ENCODE assay signal across 8 cellular contexts in genomic region chr1:1000357-1001056, GRCh38. TPM values are rescaled to one million over a fixed set of nuclear protein-coding genes. Genes with fewer than 3 reads are reported as not detected.
DNase-seq lines count a peak whose midpoint lies in the region; ATAC-seq and TF ChIP-seq lines count a peak whose summit lies in the region.

No MANE protein-coding gene starts in this region.

- POLR2A ChIA-PET in CD4-positive, alpha-beta memory T cell (lab: Charles Lee; ENCODE audit: partially characterized antibody): interaction anchor here (2.1 kb wide), 1 partner anchor 18 kb away, joined by 8 read pairs; no protein-coding TSS in a partner anchor

- 0 to 3% methylated on average over 4 to 8 of the region's 75 CpGs for WGBS in upper lobe of left lung, 2 donors

- no peak for TF ChIP-seq CTCF in omental fat pad (IDR thresholded peaks at IDR 0.05)
- TF ChIP-seq CTCF in upper lobe of left lung (IDR thresholded peaks at IDR 0.05): peak in 2 of 6 experiments; percentile 44 to 46

- H3K36me3 ChIP-seq in CD4-positive, alpha-beta memory T cell (ENCODE audit: insufficient read depth, low read length): no peaks in the 10 kb centered on the region
- no peaks in the 10 kb centered on the region for H3K36me3 ChIP-seq in upper lobe of left lung

- no peaks in the 10 kb centered on the region for H3K36me3 Mint-ChIP-seq in CD4-positive, alpha-beta memory T cell
- H3K36me3 Mint-ChIP-seq in activated naive CD4-positive, alpha-beta T cell treated with anti-CD3 and anti-CD28 coated beads, Interleukin-2, amount 10 ng/mL, durations not matched to agents 7 days and 5 days: no peaks in the 10 kb centered on the region

- peak in 2 of 4 donors; percentile 13 to 88 for TF ChIP-seq EP300 in upper lobe of left lung (IDR thresholded peaks at IDR 0.05)

- peaks cover 46% of the 10 kb centered on the region for H3K27me3 ChIP-seq in CD4-positive, alpha-beta memory T cell (ENCODE audit: insufficient read depth, low read length)
- peaks cover 0 to 41% (median 18%) of the 10 kb centered on the region in 4 donors for H3K27me3 ChIP-seq in upper lobe of left lung

- H3K4me3 Mint-ChIP-seq in CD4-positive, alpha-beta memory T cell: peak overlapping the region; percentile 64 to 91 (median 76)
- H3K4me3 Mint-ChIP-seq in activated naive CD4-positive, alpha-beta T cell treated with anti-CD3 and anti-CD28 coated beads, Interleukin-2, amount 10 ng/mL, durations not matched to agents 7 days and 5 days: peak overlapping the region; percentile 51

- peak overlapping the region; percentile 85 to 94 (median 89) for H3K27ac Mint-ChIP-seq in CD4-positive, alpha-beta memory T cell
- H3K27ac Mint-ChIP-seq in activated naive CD4-positive, alpha-beta T cell treated with anti-CD3 and anti-CD28 coated beads, Interleukin-2, amount 10 ng/mL, durations not matched to agents 7 days and 5 days: peak overlapping the region; percentile 45

- peaks cover 11 to 22% (median 13%) of the 10 kb centered on the region in 4 donors for H3K4me1 Mint-ChIP-seq in CD4-positive, alpha-beta memory T cell
- H3K4me1 Mint-ChIP-seq in activated naive CD4-positive, alpha-beta T cell treated with anti-CD3 and anti-CD28 coated beads, Interleukin-2, amount 10 ng/mL, durations not matched to agents 7 days and 5 days: peaks cover 21% of the 10 kb centered on the region

- ATAC-seq in omental fat pad (ENCODE audit: low FRiP score) (peak; percentile 70), upper lobe of left lung (ENCODE audit: low FRiP score in 2 of 2) (peak; percentile 64 to 71), HG03378 (IDR thresholded peaks at IDR 0.05; ENCODE audit: unreplicated experiment) (no peak)

- peak overlapping the region; percentile 3 to 44 for H3K4me3 ChIP-seq in CD4-positive, alpha-beta memory T cell (ENCODE audit: low read length in 2 of 2)
- H3K4me3 ChIP-seq in upper lobe of left lung: peak overlapping the region; percentile 29 to 72 (median 64)

- peaks cover 23 to 29% of the 10 kb centered on the region in 2 donors for H3K27me3 Mint-ChIP-seq in CD4-positive, alpha-beta memory T cell
- H3K27me3 Mint-ChIP-seq in activated naive CD4-positive, alpha-beta T cell treated with anti-CD3 and anti-CD28 coated beads, Interleukin-2, amount 10 ng/mL, durations not matched to agents 7 days and 5 days: peaks cover 94% of the 10 kb centered on the region

- TF ChIP-seq POLR2A in upper lobe of left lung (IDR thresholded peaks at IDR 0.05): no peak

- H3K27ac ChIP-seq in CD4-positive, alpha-beta memory T cell (ENCODE audit: low read depth, low read length): no peak overlapping the region
- H3K27ac ChIP-seq in upper lobe of left lung: peak overlapping the region; percentile 96 to 98 (median 98)

- peak; percentile 67 to 80 (median 75) for DNase-seq in CD4-positive, alpha-beta memory T cell
- DNase-seq in HCEC 1CT (peak; percentile 53), RKO (ENCODE audit: low spot score) (peak; percentile 93), foreskin melanocyte (peak; percentile 69), omental fat pad (ENCODE audit: low spot score) (peak; percentile 66), upper lobe of left lung (peak; percentile 63 to 97)
- peak; percentile 68 for DNase-seq in activated naive CD4-positive, alpha-beta T cell treated with anti-CD3 and anti-CD28 coated beads, Interleukin-2, amount 10 ng/mL, durations not matched to agents 7 days and 5 days

- CTCF ChIA-PET in CD4-positive, alpha-beta memory T cell (lab: Charles Lee; ENCODE audit: partially characterized antibody): interaction anchor here (1.9 to 4.5 kb wide), 4 partner anchors 8 to 17 kb away, joined by 8 to 35 read pairs (median 16); partner anchors contain the start of gene ISG15
- CTCF ChIA-PET in activated naive CD4-positive, alpha-beta T cell treated with anti-CD3 and anti-CD28 coated beads, Interleukin-2, amount 10 ng/mL, durations not matched to agents 7 days and 5 days (lab: Charles Lee): interaction anchor here (1.9 to 2.0 kb wide), 3 partner anchors 9 to 19 kb away, joined by 5 to 12 read pairs (median 9); partner anchors contain the start of gene ISG15

- no peaks in the 10 kb centered on the region for H3K9me3 ChIP-seq in CD4-positive, alpha-beta memory T cell (ENCODE audit: control insufficient read depth in 1 of 2, low read length in 2 of 2)
- H3K9me3 ChIP-seq in upper lobe of left lung: no peaks in the 10 kb centered on the region

- no peaks in the 10 kb centered on the region for H3K9me3 Mint-ChIP-seq in CD4-positive, alpha-beta memory T cell
- no peaks in the 10 kb centered on the region for H3K9me3 Mint-ChIP-seq in activated naive CD4-positive, alpha-beta T cell treated with anti-CD3 and anti-CD28 coated beads, Interleukin-2, amount 10 ng/mL, durations not matched to agents 7 days and 5 days

- peaks cover 36% of the 10 kb centered on the region for H3K4me1 ChIP-seq in CD4-positive, alpha-beta memory T cell (ENCODE audit: insufficient read depth, low read length)
- H3K4me1 ChIP-seq in upper lobe of left lung: peaks cover 36 to 60% (median 52%) of the 10 kb centered on the region in 4 donors

- intact Hi-C loops in CD4-positive, alpha-beta memory T cell (cut with micrococcal nuclease): no loop called here

RNA-seq across cellular contexts. Expression of gene HES4, which starts 0.6 kb away (rescaled TPM):
- total RNA-seq in CD4-positive, alpha-beta memory T cell: not detected
- polyA plus RNA-seq in CD4-positive, alpha-beta memory T cell: under 1 TPM in 1 of 2 donors, not detected in 1; 0.36 TPM
- total RNA-seq in omental fat pad (10 to 100 TPM; 17.8 to 30.0 (median 22.6) TPM), upper lobe of left lung (10 to 100 TPM; 26.5 to 55.0 (median 35.0) TPM)

RNA-seq across cellular contexts. Expression of gene ISG15, which starts 12.8 kb away (rescaled TPM):
- total RNA-seq in CD4-positive, alpha-beta memory T cell: 10 to 100 TPM; 31.6 to 33.2 TPM
- polyA plus RNA-seq in CD4-positive, alpha-beta memory T cell: 100 to 1,000 TPM; 212 to 309 TPM
- total RNA-seq in omental fat pad (10 to 100 TPM; 27.7 to 84.3 (median 32.6) TPM), upper lobe of left lung (100 to 1,000 TPM in 2 of 6 donors, 10 to 100 TPM in 4; 32.5 to 180 (median 63.8) TPM)

RNA-seq across cellular contexts. Expression of gene PERM1, which starts 18.6 kb away (rescaled TPM):
- total RNA-seq in CD4-positive, alpha-beta memory T cell: not detected
- polyA plus RNA-seq in CD4-positive, alpha-beta memory T cell: under 1 TPM in 1 of 2 donors, not detected in 1; 0.16 TPM
- total RNA-seq in omental fat pad (1 to 10 TPM in 1 of 4 donors, under 1 TPM in 1, not detected in 2; 0.36 to 1.4 TPM), upper lobe of left lung (1 to 10 TPM in 1 of 6 donors, under 1 TPM in 3, not detected in 2; 0.15 to 1.0 (median 0.36) TPM)

RNA-seq across cellular contexts. Expression of gene AGRN, which starts 19.4 kb away (rescaled TPM):
- 1 to 10 TPM; 1.2 to 1.4 TPM for total RNA-seq in CD4-positive, alpha-beta memory T cell
- not detected for polyA plus RNA-seq in CD4-positive, alpha-beta memory T cell
- total RNA-seq in omental fat pad (10 to 100 TPM; 17.2 to 42.3 (median 22.6) TPM), upper lobe of left lung (100 to 1,000 TPM in 5 of 6 donors, 10 to 100 TPM in 1; 91.0 to 316 (median 157) TPM)

RNA-seq across cellular contexts. Expression of gene PLEKHN1, which starts 34.2 kb away (rescaled TPM):
- total RNA-seq in CD4-positive, alpha-beta memory T cell: 1 to 10 TPM; 2.2 to 2.9 TPM
- under 1 TPM in 1 of 2 donors, not detected in 1; 0.50 TPM for polyA plus RNA-seq in CD4-positive, alpha-beta memory T cell
- under 1 TPM in 3 of 4 donors, not detected in 1; 0.19 to 0.48 (median 0.25) TPM for total RNA-seq in omental fat pad
- 10 to 100 TPM in 1 of 6 donors, 1 to 10 TPM in 5; 1.1 to 11.5 (median 1.6) TPM for total RNA-seq in upper lobe of left lung

Comparison
In these comparisons a context has a peak if more than half of its experiments do, and no peak if none do; other contexts are left out.
1. RNA of gene HES4, which starts 0.6 kb away (total RNA-seq): 26.5 to 55.0 TPM in upper lobe of left lung and 17.8 to 30.0 TPM in omental fat pad; not detected in CD4-positive, alpha-beta memory T cell; every median in the first group is over 10 times any median in the second.
2. Peak in every context shown above with its lines, with median percentiles within 50 percentile points of each other: DNase-seq.